ENCODE assay signal across 1 cellular context in genomic region chrX:42195506-42195905, GRCh38.
TF ChIP-seq lines count a peak whose summit lies in the region.

No MANE protein-coding gene starts in this region.

TF ChIP-seq in H1, 55 proteins besides CTCF, POLR2A, EP300 and RAD21 (continued from another document):
- TF ChIP-seq ATF2 (IDR thresholded peaks at IDR 0.05; ENCODE audit: low read length): no peak
- no peak for TF ChIP-seq ASH2L (IDR thresholded peaks at IDR 0.05; ENCODE audit: low read length)
- TF ChIP-seq SUZ12 (IDR thresholded peaks at IDR 0.05; ENCODE audit: low read length): no peak
- TF ChIP-seq JUND (IDR thresholded peaks at IDR 0.05; ENCODE audit: low read length): no peak
- TF ChIP-seq NRF1 (IDR thresholded peaks at IDR 0.05; ENCODE audit: low read depth, low read length): no peak
- TF ChIP-seq POU5F1 (IDR thresholded peaks at IDR 0.05; ENCODE audit: low read depth, low read length): no peak
- no peak for TF ChIP-seq BACH1 (IDR thresholded peaks at IDR 0.05; ENCODE audit: low read length)
- no peak for TF ChIP-seq SP1 (IDR thresholded peaks at IDR 0.05; ENCODE audit: low read depth, low read length)
- TF ChIP-seq KDM4A (IDR thresholded peaks at IDR 0.05; ENCODE audit: low read depth, low read length, severe bottlenecking): no peak
- TF ChIP-seq RXRA (IDR thresholded peaks at IDR 0.05; ENCODE audit: insufficient read depth, low read depth, low read length): no peak
- no peak for TF ChIP-seq SIN3A (conservative IDR thresholded peaks at IDR 0.05 in 1 of 2, IDR thresholded peaks at IDR 0.05 in 1 of 2; ENCODE audit: low read depth in 1 of 2, low read length in 2 of 2)
- no peak for TF ChIP-seq RFX5 (IDR thresholded peaks at IDR 0.05; ENCODE audit: borderline replicate concordance, low read depth, low read length)
